Comparison of ENCODE assay signal across 13 cellular contexts in genomic region chr12:125079943-125080645, GRCh38. TPM values are rescaled to one million over a fixed set of nuclear protein-coding genes. Genes with fewer than 3 reads are reported as not detected.
A peak's percentile ranks its signal among the peaks of the same experiment; 100 is the strongest.
DNase-seq lines count a peak whose midpoint lies in the region; ATAC-seq, FAIRE-seq and TF ChIP-seq lines count a peak whose summit lies in the region.
"Had no signal": no experiment of that assay in that cellular context is flagged by ENCODE, and none has a peak within 500 bp of the region (broad histone marks: within the 10 kb centered on the region; RNA-seq: fewer than 3 reads in every experiment).

No MANE protein-coding gene starts in this region.

- H3K4me1 Mint-ChIP-seq in type B pancreatic cell (ENCODE audit: unreplicated experiment) = peaks cover 4% of the 10 kb centered on the region
- no peaks in the 10 kb centered on the region for H3K4me1 Mint-ChIP-seq in CD4-positive, alpha-beta memory T cell
- H3K4me1 Mint-ChIP-seq: activated naive CD4-positive, alpha-beta T cell treated with anti-CD3 and anti-CD28 coated beads, Interleukin-2, amount 10 ng/mL, durations not matched to agents 7 days and 5 days; naive B cell; T-cell had no signal

- WGBS in right cardiac atrium = 74% methylated on average over 13 of the region's 13 CpGs

- no peak overlapping the region for H3K4me2 ChIP-seq in Karpas-422 (ENCODE audit: low read depth, low read length, poor library complexity, severe bottlenecking)

- peaks cover 30% of the 10 kb centered on the region for H3K36me3 Mint-ChIP-seq in type B pancreatic cell
- H3K36me3 Mint-ChIP-seq in CD4-positive, alpha-beta memory T cell = peaks cover 36 to 43% of the 10 kb centered on the region in 2 donors

- H3K27me3 ChIP-seq in bronchial epithelial cell (ENCODE audit: control insufficient read depth, insufficient read depth, low read length) = no peaks in the 10 kb centered on the region
- H3K27me3 ChIP-seq in right cardiac atrium (ENCODE audit: control insufficient read depth, insufficient read depth) = no peaks in the 10 kb centered on the region
- H3K27me3 ChIP-seq in CD4-positive, alpha-beta memory T cell (ENCODE audit: insufficient read depth, low read length) = no peaks in the 10 kb centered on the region
- no peaks in the 10 kb centered on the region for H3K27me3 ChIP-seq in Karpas-422 (ENCODE audit: low read length)

- H3K4me3 Mint-ChIP-seq in type B pancreatic cell = no peak overlapping the region
- no peak overlapping the region for H3K4me3 Mint-ChIP-seq in CD4-positive, alpha-beta memory T cell
- H3K4me3 Mint-ChIP-seq: activated CD4-positive, alpha-beta memory T cell treated with anti-CD3 and anti-CD28 coated beads for 36 hours; activated naive CD4-positive, alpha-beta T cell treated with anti-CD3 and anti-CD28 coated beads, Interleukin-2, amount 10 ng/mL, durations not matched to agents 7 days and 5 days; T-cell had no signal

- H3K27ac Mint-ChIP-seq in type B pancreatic cell = peak overlapping the region; percentile 90
- H3K27ac Mint-ChIP-seq in CD4-positive, alpha-beta memory T cell = no peak overlapping the region
- H3K27ac Mint-ChIP-seq: activated CD4-positive, alpha-beta memory T cell treated with anti-CD3 and anti-CD28 coated beads for 36 hours; activated naive CD4-positive, alpha-beta T cell treated with anti-CD3 and anti-CD28 coated beads, Interleukin-2, amount 10 ng/mL, durations not matched to agents 7 days and 5 days; naive B cell; T-cell had no signal

- H3K27ac ChIP-seq in right cardiac atrium (ENCODE audit: low read length) (no peak overlapping the region), Karpas-422 (ENCODE audit: low read length) (no peak overlapping the region)
- no peak overlapping the region for H3K27ac ChIP-seq in CD4-positive, alpha-beta memory T cell (ENCODE audit: low read depth, low read length)

- peak; percentile 32 for DNase-seq in NCI-H1436 (lab: John Stamatoyannopoulos, UW)
- no peak for DNase-seq in NCI-H1436 treated with DMSO at 0.1 percent for 48 hours (lab: John Stamatoyannopoulos, UW)
- peak; percentile 63 for DNase-seq in bronchial epithelial cell (ENCODE audit: low read depth)
- DNase-seq in right cardiac atrium = peak in 2 of 3 donors; percentile 66 to 79
- DNase-seq in type B pancreatic cell (ENCODE audit: extremely low spot score, unreplicated experiment) = no peak
- DNase-seq in CD4-positive, alpha-beta memory T cell = no peak
- DNase-seq in Karpas-422 = no peak
- DNase-seq: activated CD4-positive, alpha-beta memory T cell treated with anti-CD3 and anti-CD28 coated beads for 36 hours; activated naive CD4-positive, alpha-beta T cell treated with anti-CD3 and anti-CD28 coated beads, Interleukin-2, amount 10 ng/mL, durations not matched to agents 7 days and 5 days; naive B cell; NCI-H526 treated with DMSO at 0.1 percent for 48 hours; T-cell had no signal

- H3K79me2 ChIP-seq in Karpas-422 (ENCODE audit: low read length) = no peaks in the 10 kb centered on the region

- peaks cover 14% of the 10 kb centered on the region for H3K36me3 ChIP-seq in bronchial epithelial cell (ENCODE audit: control insufficient read depth, insufficient read depth, low read length)
- peaks cover 4% of the 10 kb centered on the region for H3K36me3 ChIP-seq in CD4-positive, alpha-beta memory T cell (ENCODE audit: insufficient read depth, low read length)
- no peaks in the 10 kb centered on the region; the same call in 1 of the 2 replicates for H3K36me3 ChIP-seq in Karpas-422 (ENCODE audit: insufficient read depth, low read length)

- H3K9me3 Mint-ChIP-seq in type B pancreatic cell = no peaks in the 10 kb centered on the region
- no peaks in the 10 kb centered on the region for H3K9me3 Mint-ChIP-seq in CD4-positive, alpha-beta memory T cell
- H3K9me3 Mint-ChIP-seq: activated CD4-positive, alpha-beta memory T cell treated with anti-CD3 and anti-CD28 coated beads for 36 hours; activated naive CD4-positive, alpha-beta T cell treated with anti-CD3 and anti-CD28 coated beads, Interleukin-2, amount 10 ng/mL, durations not matched to agents 7 days and 5 days; naive B cell; T-cell had no signal

- H3K4me3 ChIP-seq in bronchial epithelial cell (ENCODE audit: low read depth, low read length) = no peak overlapping the region
- no peak overlapping the region for H3K4me3 ChIP-seq in right cardiac atrium (ENCODE audit: low read length)
- no peak overlapping the region for H3K4me3 ChIP-seq in CD4-positive, alpha-beta memory T cell (ENCODE audit: low read length in 2 of 2)
- H3K4me3 ChIP-seq in Karpas-422 (ENCODE audit: low read length) = no peak overlapping the region

- ATAC-seq in right cardiac atrium = peak; percentile 80 to 85
- ATAC-seq in GM19463 (IDR thresholded peaks at IDR 0.05; ENCODE audit: unreplicated experiment) = no peak
- ATAC-seq: T-cell had no signal

- no peak for FAIRE-seq in bronchial epithelial cell (lab: Jason Lieb, UNC)

- intact Hi-C loops in right cardiac atrium (cut with DNase I) = no loop called here
- intact Hi-C loops in CD4-positive, alpha-beta memory T cell (cut with micrococcal nuclease) = no loop called here

- H4K20me1 ChIP-seq in Karpas-422 (ENCODE audit: insufficient read depth, low read depth, low read length) = no peaks in the 10 kb centered on the region

- no peaks in the 10 kb centered on the region for H3K9me2 ChIP-seq in Karpas-422 (replicated peaks; ENCODE audit: insufficient read depth, low read length)

- H3K9me3 ChIP-seq in right cardiac atrium (ENCODE audit: control insufficient read depth, low read length) = no peaks in the 10 kb centered on the region
- H3K9me3 ChIP-seq in CD4-positive, alpha-beta memory T cell (ENCODE audit: control insufficient read depth in 1 of 2, low read length in 2 of 2) = no peaks in the 10 kb centered on the region
- no peaks in the 10 kb centered on the region for H3K9me3 ChIP-seq in Karpas-422 (ENCODE audit: low read length)

- no peak for TF ChIP-seq CTCF in bronchial epithelial cell (IDR thresholded peaks at IDR 0.05; ENCODE audit: insufficient read depth, low read length, severe bottlenecking)
- no peak for TF ChIP-seq CTCF in type B pancreatic cell (conservative IDR thresholded peaks at IDR 0.05)

- no peak overlapping the region for H3K9ac ChIP-seq in Karpas-422 (ENCODE audit: low read length)

- CTCF ChIA-PET in CD4-positive, alpha-beta memory T cell (lab: Charles Lee; ENCODE audit: partially characterized antibody) = no interaction called here

- H3K4me1 ChIP-seq in right cardiac atrium (ENCODE audit: control insufficient read depth, insufficient read depth, low read length) = no peaks in the 10 kb centered on the region
- no peaks in the 10 kb centered on the region for H3K4me1 ChIP-seq in CD4-positive, alpha-beta memory T cell (ENCODE audit: insufficient read depth, low read length)
- H3K4me1 ChIP-seq in Karpas-422 (ENCODE audit: low read length) = no peaks in the 10 kb centered on the region

- no peaks in the 10 kb centered on the region for H3K27me3 Mint-ChIP-seq in type B pancreatic cell
- H3K27me3 Mint-ChIP-seq in CD4-positive, alpha-beta memory T cell = no peaks in the 10 kb centered on the region
- H3K27me3 Mint-ChIP-seq: activated CD4-positive, alpha-beta memory T cell treated with anti-CD3 and anti-CD28 coated beads for 36 hours; activated naive CD4-positive, alpha-beta T cell treated with anti-CD3 and anti-CD28 coated beads, Interleukin-2, amount 10 ng/mL, durations not matched to agents 7 days and 5 days; naive B cell; T-cell had no signal

- POLR2A ChIA-PET in CD4-positive, alpha-beta memory T cell (lab: Charles Lee; ENCODE audit: partially characterized antibody) = no interaction called here

- H2AFZ ChIP-seq in Karpas-422 (ENCODE audit: low read length) = no peak overlapping the region

RNA-seq across cellular contexts. Expression of gene AACS, which starts 14.9 kb away (rescaled TPM):
- total RNA-seq in bronchial epithelial cell = 30.5 and 43.0 TPM in 2 replicates
- total RNA-seq in right cardiac atrium = 10 to 100 TPM; 11.2 to 12.4 (median 11.7) TPM
- 11.1 TPM for polyA plus RNA-seq in right cardiac atrium
- 26.9 and 37.1 TPM in 2 replicates for total RNA-seq in type B pancreatic cell (ENCODE audit: low replicate concordance)
- 10 to 100 TPM; 11.8 to 12.2 TPM for total RNA-seq in CD4-positive, alpha-beta memory T cell
- polyA plus RNA-seq in CD4-positive, alpha-beta memory T cell = 10 to 100 TPM in 1 of 2 donors, 1 to 10 TPM in 1; 9.7 to 12.5 TPM
- total RNA-seq in Karpas-422 (2014; rRNA removed; shearing (Covaris generic); ENCODE audit: low replicate concordance) = 17.8 and 22.1 TPM in 2 replicates

Comparison
In these comparisons a context has a peak if more than half of its experiments do, and no peak if none do; other contexts are left out.
1. DNase-seq: peak in NCI-H1436 (single experiment), bronchial epithelial cell (single experiment) and right cardiac atrium (2 of 3); none in NCI-H1436 treated with DMSO at 0.1 percent for 48 hours (single experiment), type B pancreatic cell (single experiment), CD4-positive, alpha-beta memory T cell (0 of 5) and Karpas-422 (single experiment).